8 cellular contexts compared by ENCODE assay signal in the genomic region with DNA sequence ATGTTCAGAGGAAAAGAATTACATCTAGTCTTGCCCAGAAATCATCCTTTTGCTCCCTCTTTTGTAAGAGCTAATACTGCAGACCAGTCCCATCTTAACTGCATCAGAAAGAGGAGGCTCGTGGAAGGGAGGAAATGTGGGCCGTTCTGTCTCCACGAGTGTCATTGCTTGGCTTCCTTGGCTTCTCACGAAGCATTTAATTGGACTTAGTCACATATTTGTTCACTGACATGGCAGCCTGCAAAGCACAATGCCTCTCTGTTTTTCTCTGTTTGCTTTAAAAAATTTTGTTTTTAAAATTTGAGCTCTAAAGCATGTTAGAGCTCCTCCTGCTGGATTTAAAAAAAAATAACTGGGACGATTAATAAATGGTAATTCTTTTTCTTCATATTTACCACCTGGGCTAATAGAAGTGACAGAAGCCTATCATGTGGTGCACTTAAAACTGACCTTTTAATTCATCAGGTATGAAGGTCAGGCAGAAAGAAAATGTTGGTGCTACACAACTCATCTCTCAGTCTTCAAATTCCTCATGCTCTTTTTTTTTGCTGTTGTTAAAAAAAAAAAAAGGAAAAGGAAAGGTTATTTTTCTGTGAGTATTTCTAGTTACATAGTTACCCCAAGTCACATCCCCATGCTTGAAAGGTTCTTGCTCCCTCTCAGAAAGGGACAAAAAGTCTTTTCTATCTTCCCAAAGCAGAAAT. TPM values are rescaled to one million over a fixed set of nuclear protein-coding genes. Genes with fewer than 3 reads are reported as not detected.
DNase-seq lines count a peak whose midpoint lies in the region; ATAC-seq and FAIRE-seq lines count a peak whose summit lies in the region.

No MANE protein-coding gene starts in this region.

- H3K36me3 ChIP-seq in SJSA1: no peaks in the 10 kb centered on the region

- H3K27me3 ChIP-seq in SJSA1 (replicated peaks): no peaks in the 10 kb centered on the region

- H3K4me1 ChIP-seq in SJSA1 (replicated peaks): peaks cover 39% of the 10 kb centered on the region

- no peaks in the 10 kb centered on the region for H3K9me3 ChIP-seq in SJSA1 (replicated peaks)

- FAIRE-seq in HTR-8/SVneo (lab: Jason Lieb, UNC): no peak

- intact Hi-C loops in left colon (cut with DNase I, micrococcal nuclease): loop anchor here (5.0 to 10.0 kb wide), 3 partner anchors 262 to 375 kb away; no protein-coding TSS in a partner anchor

- peak; percentile 72 for ATAC-seq in left colon

- H3K27ac ChIP-seq in SJSA1: peak overlapping the region; percentile 73

- DNase-seq in NCI-H2107 treated with DMSO at 0.1 percent for 48 hours (lab: John Stamatoyannopoulos, UW; ENCODE audit: unreplicated experiment): peak; percentile 7
- no peak for DNase-seq in NCI-H2107 (lab: John Stamatoyannopoulos, UW)
- DNase-seq in HTR-8/SVneo (ENCODE audit: insufficient read length, low spot score): peak; percentile 37
- peak; percentile 83 to 89 for DNase-seq in SJSA1 (ENCODE audit: low read depth in 1 of 2, low spot score in 2 of 2)
- DNase-seq in cerebellar cortex (ENCODE audit: low spot score): peak; percentile 87
- DNase-seq in left colon: peak in 1 of 2 donors; percentile 49
- DNase-seq in stimulated activated CD4-positive, alpha-beta T cell treated with anti-CD3 and anti-CD28 coated beads, Interleukin-4, amount 100 ng/mL, for 24 hours: peak; percentile 26
- no peak for DNase-seq in NCI-H187 (lab: John Stamatoyannopoulos, UW)

- H3K4me3 ChIP-seq in SJSA1: no peak overlapping the region

RNA-seq across cellular contexts. Expression of a gene that starts 21.0 kb away (rescaled TPM):
- not detected in 2 replicates for total RNA-seq in SJSA1 (2014; rRNA removed; shearing (Covaris generic))
- not detected for total RNA-seq in left colon

RNA-seq across cellular contexts. Expression of a gene that starts 44.3 kb away (rescaled TPM):
- total RNA-seq in SJSA1 (2014; rRNA removed; shearing (Covaris generic)): 20.9 and 27.0 TPM in 2 replicates
- 10 to 100 TPM; 22.9 to 24.1 TPM for total RNA-seq in left colon

Comparison
In these comparisons a context has a peak if more than half of its experiments do, and no peak if none do; other contexts are left out.
1. DNase-seq: peak in NCI-H2107 treated with DMSO at 0.1 percent for 48 hours (single experiment), HTR-8/SVneo (single experiment), SJSA1 (2 of 2), cerebellar cortex (single experiment) and stimulated activated CD4-positive, alpha-beta T cell treated with anti-CD3 and anti-CD28 coated beads, Interleukin-4, amount 100 ng/mL, for 24 hours (single experiment); none in NCI-H2107 (single experiment) and NCI-H187 (0 of 2).